Comparison of ENCODE assay signal across 18 cellular contexts in genomic region chr18:43919565-43919964, GRCh38.
A peak's percentile ranks its signal among the peaks of the same experiment; 100 is the strongest.
DNase-seq lines count a peak whose midpoint lies in the region; ATAC-seq and TF ChIP-seq lines count a peak whose summit lies in the region.
"Had no signal": no experiment of that assay in that cellular context is flagged by ENCODE, and none has a peak within 500 bp of the region (broad histone marks: within the 10 kb centered on the region; RNA-seq: fewer than 3 reads in every experiment).

No MANE protein-coding gene starts in this region.

- H3K4me3 ChIP-seq in smooth muscle cell: no peak overlapping the region
- H3K4me3 ChIP-seq: mucosa of descending colon, tibial nerve had no signal

- H3K27me3 ChIP-seq in smooth muscle cell (ENCODE audit: low read depth): no peaks in the 10 kb centered on the region
- H3K27me3 ChIP-seq: tibial nerve had no signal

- H3K4me2 ChIP-seq in smooth muscle cell: no peak overlapping the region

- no peak overlapping the region for H3K9ac ChIP-seq in smooth muscle cell (ENCODE audit: low read depth)

- H3K4me1 ChIP-seq in smooth muscle cell (ENCODE audit: low read depth): no peaks in the 10 kb centered on the region

- no peak for ATAC-seq in HG03354 (IDR thresholded peaks at IDR 0.05; ENCODE audit: poor library complexity, severe bottlenecking, unreplicated experiment)
- no peak for ATAC-seq in HG02884 (IDR thresholded peaks at IDR 0.05; ENCODE audit: unreplicated experiment)
- ATAC-seq: left colon; mucosa of descending colon; sciatic nerve; stimulated activated naive CD8-positive, alpha-beta T cell treated with anti-CD3 and anti-CD28 coated beads, Interleukin-15, Interleukin-2, amounts not matched to agents 100 U/mL and 50 U/mL, for 24 hours had no signal

- TF ChIP-seq CTCF in smooth muscle cell (IDR thresholded peaks at IDR 0.05; ENCODE audit: borderline replicate concordance, insufficient read depth, poor library complexity, severe bottlenecking): no peak

- no peak overlapping the region for H2AFZ ChIP-seq in smooth muscle cell (ENCODE audit: low read depth)

- DNase-seq in COR-L47 (lab: John Stamatoyannopoulos, UW) (peak; percentile 79), NCI-H146 (lab: John Stamatoyannopoulos, UW) (peak; percentile 57), SHP77 (lab: John Stamatoyannopoulos, UW) (peak; percentile 73 to 74), left kidney (ENCODE audit: low read depth, low spot score) (peak; percentile 6), smooth muscle cell (lab: John Stamatoyannopoulos, UW; ENCODE audit: unreplicated experiment) (no peak)
- no peak for DNase-seq in activated CD4-positive, alpha-beta T cell treated with anti-CD3 and anti-CD28 coated beads, Interleukin-2, amount 50 U/mL, for 4 hours
- DNase-seq: activated CD4-positive, alpha-beta T cell treated with anti-CD3 and anti-CD28 coated beads, Interleukin-2, amount 10 ng/mL, durations not matched to agents 24 days and 14 days; activated naive CD4-positive, alpha-beta T cell treated with anti-CD3 and anti-CD28 coated beads, Interleukin-2, amount 50 U/mL, for 16 hours; CD4-positive, alpha-beta T cell; GOT3; left colon; mucosa of descending colon; stimulated activated naive CD8-positive, alpha-beta T cell treated with anti-CD3 and anti-CD28 coated beads, Interleukin-15, Interleukin-2, amounts not matched to agents 100 U/mL and 50 U/mL, for 24 hours had no signal

- no peaks in the 10 kb centered on the region for H3K79me2 ChIP-seq in smooth muscle cell (ENCODE audit: low read depth)

- H4K20me1 ChIP-seq in smooth muscle cell (ENCODE audit: low read depth): no peaks in the 10 kb centered on the region

- no peak overlapping the region for H3K27ac ChIP-seq in smooth muscle cell (ENCODE audit: low read depth)
- H3K27ac ChIP-seq: epithelial cell of prostate, tibial nerve had no signal

- H3F3A ChIP-seq in smooth muscle cell (ENCODE audit: low read depth): no peaks in the 10 kb centered on the region

- no peaks in the 10 kb centered on the region for H3K9me3 ChIP-seq in smooth muscle cell (replicated peaks; ENCODE audit: low read depth)
- H3K9me3 ChIP-seq: mucosa of descending colon, tibial nerve had no signal

- H3K36me3 ChIP-seq in smooth muscle cell (ENCODE audit: low read depth): no peaks in the 10 kb centered on the region
- H3K36me3 ChIP-seq: tibial nerve had no signal

Comparison
In these comparisons a context has a peak if more than half of its experiments do, and no peak if none do; other contexts are left out.
1. DNase-seq: peak in COR-L47 (single experiment), NCI-H146 (single experiment), SHP77 (2 of 2) and left kidney (single experiment); none in smooth muscle cell (single experiment) and activated CD4-positive, alpha-beta T cell treated with anti-CD3 and anti-CD28 coated beads, Interleukin-2, amount 50 U/mL, for 4 hours (0 of 2).